Comparison of ENCODE assay signal across 13 cellular contexts in genomic region chr2:186422226-186422625, GRCh38.
DNase-seq lines count a peak whose midpoint lies in the region; ATAC-seq, FAIRE-seq and TF ChIP-seq lines count a peak whose summit lies in the region.
"Had no signal": no experiment of that assay in that cellular context is flagged by ENCODE, and none has a peak within 500 bp of the region (broad histone marks: within the 10 kb centered on the region; RNA-seq: fewer than 3 reads in every experiment).

No MANE protein-coding gene starts in this region.

- no peaks in the 10 kb centered on the region for H3K9me3 ChIP-seq in CD8-positive, alpha-beta T cell (ENCODE audit: low read length)
- H3K9me3 ChIP-seq: thyroid gland had no signal

- H3K36me3 Mint-ChIP-seq in CD8-positive, alpha-beta T cell, result peaks cover 14% of the 10 kb centered on the region

- H3K36me3 ChIP-seq in CD8-positive, alpha-beta T cell (ENCODE audit: insufficient read depth, low read length), result no peaks in the 10 kb centered on the region
- H3K36me3 ChIP-seq: thyroid gland had no signal

- H3K4me3 ChIP-seq in fibroblast of pulmonary artery (replicated peaks; ENCODE audit: low read depth, low read length), result no peak overlapping the region
- no peak overlapping the region for H3K4me3 ChIP-seq in CD8-positive, alpha-beta T cell (ENCODE audit: low read depth, low read length)
- H3K4me3 ChIP-seq: thyroid gland had no signal

- ATAC-seq in GM19455 (IDR thresholded peaks at IDR 0.05; ENCODE audit: unreplicated experiment), result no peak
- no peak for ATAC-seq in CD8-positive, alpha-beta T cell

- no peaks in the 10 kb centered on the region for H3K27me3 ChIP-seq in CD8-positive, alpha-beta T cell (ENCODE audit: insufficient read depth, low read length)
- H3K27me3 ChIP-seq: thyroid gland had no signal

- H3K27me3 Mint-ChIP-seq in CD8-positive, alpha-beta T cell (ENCODE audit: low read depth), result no peaks in the 10 kb centered on the region
- H3K27me3 Mint-ChIP-seq: memory B cell had no signal

- FAIRE-seq in RCC 7860 (lab: Jason Lieb, UNC), result peak; percentile 44
- FAIRE-seq: GM19239 had no signal

- no peak for TF ChIP-seq CTCF in fibroblast of pulmonary artery (IDR thresholded peaks at IDR 0.05; ENCODE audit: low read length, missing control alignments)
- no peak for TF ChIP-seq CTCF in CD8-positive, alpha-beta T cell (IDR thresholded peaks at IDR 0.05)

- CTCF ChIA-PET in CD8-positive, alpha-beta T cell (lab: Charles Lee), result no interaction called here

- no peaks in the 10 kb centered on the region for H3K9me3 Mint-ChIP-seq in CD8-positive, alpha-beta T cell
- H3K9me3 Mint-ChIP-seq: memory B cell had no signal

- DNase-seq in EL, result peak; percentile 47
- DNase-seq in RCC 7860 (ENCODE audit: low spot score), result peak; percentile 48
- DNase-seq in fibroblast of pulmonary artery (ENCODE audit: low read depth), result peak; percentile 95
- peak; percentile 85 for DNase-seq in posterior vena cava (ENCODE audit: low spot score)
- DNase-seq in stimulated activated CD4-positive, alpha-beta T cell treated with anti-CD3 and anti-CD28 coated beads, Interleukin-1b, Interleukin-23, amount 100 ng/mL, for 48 hours, result no peak
- no peak for DNase-seq in SIG-M5 (lab: John Stamatoyannopoulos, UW)
- DNase-seq in CD8-positive, alpha-beta T cell, result no peak
- DNase-seq: effector CD8-positive, alpha-beta T cell; NCI-H1436 treated with DMSO at 0.1 percent for 48 hours; thyroid gland had no signal

- intact Hi-C loops in posterior vena cava (cut with DNase I), result no loop called here
- intact Hi-C loops in CD8-positive, alpha-beta T cell (cut with DNase I, micrococcal nuclease), result no loop called here

- POLR2A ChIA-PET in CD8-positive, alpha-beta T cell (lab: Charles Lee), result no interaction called here

- H3K4me1 Mint-ChIP-seq in CD8-positive, alpha-beta T cell (ENCODE audit: low read depth), result peaks cover 10% of the 10 kb centered on the region

- H3K27ac Mint-ChIP-seq in CD8-positive, alpha-beta T cell, result no peak overlapping the region
- H3K27ac Mint-ChIP-seq: memory B cell had no signal

- H3K4me3 Mint-ChIP-seq in CD8-positive, alpha-beta T cell, result no peak overlapping the region
- H3K4me3 Mint-ChIP-seq: memory B cell had no signal

- peaks cover 7% of the 10 kb centered on the region for H3K4me1 ChIP-seq in CD8-positive, alpha-beta T cell (ENCODE audit: insufficient read depth, low read length)
- H3K4me1 ChIP-seq: thyroid gland had no signal

- H3K27ac ChIP-seq in CD8-positive, alpha-beta T cell (ENCODE audit: low read depth, low read length), result no peak overlapping the region
- H3K27ac ChIP-seq: thyroid gland had no signal

Comparison
In these comparisons a context has a peak if more than half of its experiments do, and no peak if none do; other contexts are left out.
1. DNase-seq: peak in EL (single experiment), RCC 7860 (single experiment), fibroblast of pulmonary artery (single experiment) and posterior vena cava (single experiment); none in stimulated activated CD4-positive, alpha-beta T cell treated with anti-CD3 and anti-CD28 coated beads, Interleukin-1b, Interleukin-23, amount 100 ng/mL, for 48 hours (single experiment), SIG-M5 (single experiment) and CD8-positive, alpha-beta T cell (0 of 7).